Comparison of ENCODE assay signal across 1 cellular context in genomic region chr5:23506329-23507236, GRCh38.
A peak's percentile ranks its signal among the peaks of the same experiment; 100 is the strongest.
TF ChIP-seq lines count a peak whose summit lies in the region.

No MANE protein-coding gene starts in this region.

TF ChIP-seq in HepG2, 621 proteins besides CTCF, POLR2A, EP300 and RAD21 (continued from another document):
- TF ChIP-seq SRF (IDR thresholded peaks at IDR 0.05; ENCODE audit: low read depth, low read length) = no peak
- TF ChIP-seq ZNF792 (CRISPR knock-in tag; IDR thresholded peaks at IDR 0.05) = peak; percentile 99
- TF ChIP-seq EHMT2 (IDR thresholded peaks at IDR 0.05; ENCODE audit: borderline replicate concordance, low read depth, low read length) = no peak
- TF ChIP-seq MEIS2 (CRISPR knock-in tag; IDR thresholded peaks at IDR 0.05) = no peak
- TF ChIP-seq PLSCR1 (CRISPR knock-in tag; IDR thresholded peaks at IDR 0.05; ENCODE audit: borderline replicate concordance) = no peak
- no peak for TF ChIP-seq THAP7 (CRISPR knock-in tag; IDR thresholded peaks at IDR 0.05)
- TF ChIP-seq ZUFSP (CRISPR knock-in tag; IDR thresholded peaks at IDR 0.05; ENCODE audit: borderline replicate concordance) = no peak
- no peak for TF ChIP-seq ZFP62 (CRISPR knock-in tag; IDR thresholded peaks at IDR 0.05)
- TF ChIP-seq STAG1 (CRISPR knock-in tag; IDR thresholded peaks at IDR 0.05) = peak; percentile 41
- TF ChIP-seq ZNF777 (CRISPR knock-in tag; IDR thresholded peaks at IDR 0.05) = 0 out of 2 replicates have a peak, but pooled peaks have one; percentile 46
- TF ChIP-seq LCORL (IDR thresholded peaks at IDR 0.05) = no peak
- peak; percentile 17; the same call in 1 of the 2 replicates for TF ChIP-seq LCORL (CRISPR knock-in tag; IDR thresholded peaks at IDR 0.05)
- TF ChIP-seq NFIB (CRISPR knock-in tag; IDR thresholded peaks at IDR 0.05; ENCODE audit: borderline replicate concordance) = no peak
- no peak for TF ChIP-seq ATF5 (CRISPR knock-in tag; IDR thresholded peaks at IDR 0.05; ENCODE audit: low read depth)
- 0 out of 2 replicates have a peak, but pooled peaks have one; percentile 22 for TF ChIP-seq TARDBP (CRISPR knock-in tag; IDR thresholded peaks at IDR 0.05)
- peak; percentile 9 for TF ChIP-seq HNRNPLL (IDR thresholded peaks at IDR 0.05; ENCODE audit: low read depth, low read length, poor library complexity, severe bottlenecking)
- no peak for TF ChIP-seq POGZ (CRISPR knock-in tag; IDR thresholded peaks at IDR 0.05)
- TF ChIP-seq ZNF747 (CRISPR knock-in tag; IDR thresholded peaks at IDR 0.05; ENCODE audit: borderline replicate concordance) = no peak
- no peak for TF ChIP-seq JARID2 (CRISPR knock-in tag; IDR thresholded peaks at IDR 0.05; ENCODE audit: insufficient replicate concordance)
- no peak for TF ChIP-seq HES4 (CRISPR knock-in tag; IDR thresholded peaks at IDR 0.05; ENCODE audit: borderline replicate concordance)
- no peak for TF ChIP-seq MAFK (conservative IDR thresholded peaks at IDR 0.05 in 1 of 2, IDR thresholded peaks at IDR 0.05 in 1 of 2; ENCODE audit: low read length in 2 of 2)
- TF ChIP-seq ZBTB42 (CRISPR knock-in tag; IDR thresholded peaks at IDR 0.05) = no peak
- no peak for TF ChIP-seq NFKB2 (CRISPR knock-in tag; IDR thresholded peaks at IDR 0.05; ENCODE audit: borderline replicate concordance)
